Comparison of ENCODE assay signal across 9 cellular contexts in the genomic region with DNA sequence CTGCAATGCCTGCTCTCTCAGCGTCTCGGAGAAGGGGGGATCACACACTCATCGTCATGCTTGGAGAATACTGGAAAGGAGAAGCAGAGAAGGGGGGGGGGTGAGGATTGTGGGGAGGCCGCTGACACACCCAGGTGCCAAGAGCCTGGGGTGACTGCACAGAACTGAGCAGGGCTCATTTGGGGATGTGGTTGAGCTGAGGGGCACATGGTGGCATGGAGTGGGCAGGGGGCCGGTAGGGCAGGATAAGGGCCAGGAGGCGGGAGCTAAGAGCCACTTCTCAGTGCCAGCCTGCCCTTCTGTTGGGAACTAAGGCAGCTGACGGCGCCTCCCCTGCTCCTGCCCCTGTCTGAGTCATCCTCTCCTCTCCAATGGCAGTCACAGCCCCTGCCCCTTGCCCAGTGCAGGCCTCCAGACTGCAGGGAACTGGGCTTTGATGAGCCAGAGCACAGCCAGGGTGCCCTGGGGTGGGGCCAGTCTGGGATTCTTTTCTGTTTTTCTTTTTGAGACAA. TPM values are rescaled to one million over a fixed set of nuclear protein-coding genes. Genes with fewer than 3 reads are reported as not detected.
DNase-seq lines count a peak whose midpoint lies in the region; TF ChIP-seq lines count a peak whose summit lies in the region.
"Had no signal": no experiment of that assay in that cellular context is flagged by ENCODE, and none has a peak within 500 bp of the region (broad histone marks: within the 10 kb centered on the region; RNA-seq: fewer than 3 reads in every experiment).

No MANE protein-coding gene starts in this region.

- TF ChIP-seq EP300 in transverse colon (IDR thresholded peaks at IDR 0.05; ENCODE audit: low read depth), result no peak

- H3K4me1 ChIP-seq in transverse colon, result peaks cover 0 to 10% (median 3%) of the 10 kb centered on the region in 4 donors

- CTCF ChIA-PET in Calu3 (lab: Charles Lee), result interaction anchor here (0.6 to 0.7 kb wide), 2 partner anchors 153 to 222 kb away, joined by 4 read pairs; no protein-coding TSS in a partner anchor

- intact Hi-C loops in Calu3 (cut with micrococcal nuclease; ENCODE audit: unreplicated experiment) (no loop called here), transverse colon (cut with DNase I; ENCODE audit: low total_unique reads) (no loop called here)

- H3K27me3 Mint-ChIP-seq in Calu3 (ENCODE audit: unreplicated experiment) (no peaks in the 10 kb centered on the region), nephron (ENCODE audit: low read depth) (no peaks in the 10 kb centered on the region)

- in situ Hi-C loops in transverse colon (cut with MboI; ENCODE audit: low pct_ligation_motif_present in 1 of 4, low pct_unique_long_range_greater_than_20kb in 1 of 4, low sequenced_read_pairs in 3 of 4), result no loop called here

- H3K4me3 ChIP-seq in transverse colon, result no peak overlapping the region

- H3K9me3 Mint-ChIP-seq in Calu3 (ENCODE audit: low read depth, unreplicated experiment) (no peaks in the 10 kb centered on the region), nephron (no peaks in the 10 kb centered on the region)

- TF ChIP-seq POLR2A in transverse colon (IDR thresholded peaks at IDR 0.05), result no peak

- no peaks in the 10 kb centered on the region for H3K36me3 ChIP-seq in transverse colon

- BruUV-seq in Calu3 (replicated peaks; lab: Mats Ljungman, UMichigan), result no TSS peak

- no peak overlapping the region for H3K27ac Mint-ChIP-seq in Calu3 (ENCODE audit: unreplicated experiment)
- peak overlapping the region in 2 of 3 experiments; percentile 80 to 94 for H3K27ac Mint-ChIP-seq in nephron

- TF ChIP-seq CTCF in Calu3 (IDR thresholded peaks at IDR 0.05; ENCODE audit: unreplicated experiment) (no peak), nephron (IDR thresholded peaks at IDR 0.05; ENCODE audit: unreplicated experiment in 3 of 3) (no peak), transverse colon (IDR thresholded peaks at IDR 0.05) (no peak)

- H3K4me1 Mint-ChIP-seq in Calu3 (ENCODE audit: low read depth, unreplicated experiment) (no peaks in the 10 kb centered on the region), nephron (peaks cover 39% of the 10 kb centered on the region)

- DNase-seq in Calu3 (peak; percentile 42), LoVo (ENCODE audit: low spot score) (peak; percentile 18), brain pericyte (ENCODE audit: low read depth, low spot score) (peak; percentile 27), HuH-7.5 (ENCODE audit: low spot score) (no peak), transverse colon (no peak), NK-92 (lab: John Stamatoyannopoulos, UW; ENCODE audit: unreplicated experiment) (no peak)
- DNase-seq in stimulated activated CD4-positive, alpha-beta T cell treated with anti-CD3 and anti-CD28 coated beads, Interleukin-15, amount 100 ng/mL, for 24 hours, result no peak

- no peak overlapping the region for H3K27ac ChIP-seq in transverse colon
- H3K27ac ChIP-seq: KMS-11 had no signal

- no peak overlapping the region for H3K4me3 Mint-ChIP-seq in Calu3 (ENCODE audit: low read depth, unreplicated experiment)
- no peak overlapping the region for H3K4me3 Mint-ChIP-seq in nephron

- H3K36me3 Mint-ChIP-seq in Calu3 (ENCODE audit: insufficient read depth, unreplicated experiment) (peaks cover 5% of the 10 kb centered on the region), nephron (ENCODE audit: low read depth) (peaks cover 58% of the 10 kb centered on the region)

- H3K27me3 ChIP-seq in transverse colon, result no peaks in the 10 kb centered on the region

- H3K9me3 ChIP-seq in transverse colon, result no peaks in the 10 kb centered on the region

- 40 to 83% methylated on average over 1 to 8 of the region's 8 CpGs for WGBS in transverse colon (ENCODE audit: low coverage in 1 of 2), 2 donors

RNA-seq across cellular contexts. Expression of a gene that starts 27.2 kb away (rescaled TPM):
- total RNA-seq in Calu3 (2022), result 94.2 and 105 TPM in 2 replicates
- total RNA-seq in transverse colon, result 100 to 1,000 TPM in 1 of 4 donors, 10 to 100 TPM in 2, 1 to 10 TPM in 1; 9.7 to 122 (median 57.8) TPM

RNA-seq across cellular contexts. Expression of a gene that starts 27.3 kb away (rescaled TPM):
- total RNA-seq in Calu3 (2022) (12.9 and 14.5 TPM in 2 replicates), transverse colon (1 to 10 TPM; 1.9 to 5.1 (median 3.6) TPM)

Comparison
In these comparisons a context has a peak if more than half of its experiments do, and no peak if none do; other contexts are left out.
1. DNase-seq: peak in Calu3 (single experiment), LoVo (single experiment) and brain pericyte (single experiment); none in stimulated activated CD4-positive, alpha-beta T cell treated with anti-CD3 and anti-CD28 coated beads, Interleukin-15, amount 100 ng/mL, for 24 hours (single experiment), HuH-7.5 (single experiment), transverse colon (single experiment) and NK-92 (single experiment).